Comparison of ENCODE assay signal across 28 cellular contexts in the genomic region with DNA sequence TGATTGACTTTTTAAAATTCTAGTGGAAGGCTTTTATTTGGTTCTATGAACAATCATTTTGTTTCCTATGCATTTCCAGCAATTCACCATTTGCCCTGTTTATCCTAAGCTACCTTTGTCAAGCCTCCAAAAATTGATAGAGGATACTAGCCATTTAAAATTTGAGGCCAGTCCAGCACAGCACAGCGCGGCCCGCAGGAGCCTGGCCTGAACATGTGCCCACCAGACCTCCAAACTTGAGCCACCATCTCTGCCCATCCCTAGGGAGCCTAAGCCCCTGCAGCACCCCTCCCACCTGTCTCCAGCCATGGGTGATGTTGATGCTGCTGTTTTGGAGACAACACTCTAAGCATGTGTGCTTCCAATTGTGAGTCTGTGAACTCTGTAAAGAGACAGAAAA.
"Had no signal": no experiment of that assay in that cellular context is flagged by ENCODE, and none has a peak within 500 bp of the region (broad histone marks: within the 10 kb centered on the region; RNA-seq: fewer than 3 reads in every experiment).

No MANE protein-coding gene starts in this region.

- H3K36me3 ChIP-seq: ascending aorta, cardiac muscle cell had no signal

- H3K4me3 ChIP-seq: ascending aorta, cardiac muscle cell had no signal

- H3K27me3 ChIP-seq: ascending aorta, cardiac muscle cell had no signal

- DNase-seq: activated B cell treated with CpG ODN at 0.5 μM for 24 hours; activated CD4-positive, alpha-beta memory T cell treated with anti-CD3 and anti-CD28 coated beads, Interleukin-2, amount 10 ng/mL, durations not matched to agents 7 days and 5 days; activated CD4-positive, alpha-beta T cell treated with anti-CD3 and anti-CD28 coated beads for 4 hours; activated CD4-positive, alpha-beta T cell treated with anti-CD3 and anti-CD28 coated beads, Interleukin-2, amount 10 ng/mL, durations not matched to agents 24 days and 14 days; activated CD4-positive, alpha-beta T cell treated with anti-CD3 and anti-CD28 coated beads, Interleukin-2, amount 50 U/mL, for 48 hours; activated CD4-positive, CD25-positive, alpha-beta regulatory T cell treated with anti-CD3 and anti-CD28 coated beads, Interleukin-2, amount 50 U/mL, for 72 hours; activated CD8-positive, alpha-beta memory T cell treated with anti-CD3 and anti-CD28 coated beads for 24 hours; activated CD8-positive, alpha-beta memory T cell treated with anti-CD3 and anti-CD28 coated beads, Interleukin-2, amount 10 ng/mL, durations not matched to agents 7 days and 5 days; activated CD8-positive, alpha-beta memory T cell treated with anti-CD3 and anti-CD28 coated beads, Interleukin-2, amount 50 U/mL, for 48 hours; activated CD8-positive, alpha-beta T cell treated with anti-CD3 and anti-CD28 coated beads, Interleukin-2, amount 10 ng/mL, durations not matched to agents 7 days and 5 days; activated effector memory CD4-positive, alpha-beta T cell treated with Interleukin-2 at 50 U/mL for 16 hours; activated gamma-delta T cell; activated naive CD4-positive, alpha-beta T cell treated with anti-CD3 and anti-CD28 coated beads, Interleukin-2, amount 10 ng/mL, durations not matched to agents 7 days and 5 days; activated naive CD4-positive, alpha-beta T cell treated with Interleukin-2 at 50 U/mL for 16 hours; activated naive CD8-positive, alpha-beta T cell treated with anti-CD3 and anti-CD28 coated beads, Interleukin-2, amount 10 ng/mL, durations not matched to agents 7 days and 5 days; activated naive CD8-positive, alpha-beta T cell treated with anti-CD3 and anti-CD28 coated beads, Interleukin-2, amount 50 U/mL, for 24 hours; activated T-cell treated with anti-CD3 and anti-CD28 coated beads, Interleukin-2, amount 50 U/mL, for 24 hours; activated T-cell treated with anti-CD3 and anti-CD28 coated beads, Interleukin-2, amount 50 U/mL, for 48 hours; amygdala; anterior cingulate cortex; caudate nucleus; cerebellar nuclear complex; T-helper 1 cell; T-helper 2 cell; T-helper 9 cell had no signal

- ATAC-seq: activated CD8-positive, alpha-beta memory T cell treated with anti-CD3 and anti-CD28 coated beads, Interleukin-2, amount 10 ng/mL, durations not matched to agents 7 days and 5 days; activated CD8-positive, alpha-beta T cell treated with anti-CD3 and anti-CD28 coated beads, Interleukin-2, amount 10 ng/mL, durations not matched to agents 7 days and 5 days; activated naive CD8-positive, alpha-beta T cell treated with anti-CD3 and anti-CD28 coated beads, Interleukin-2, amount 50 U/mL, for 24 hours had no signal

- H3K4me1 ChIP-seq: ascending aorta had no signal

- H3K27ac ChIP-seq: ascending aorta, cardiac muscle cell, VCaP had no signal
